In genomic region chr5:103258368-103258956, GRCh38 we compare ENCODE assay signal across 8 cellular contexts. TPM values are rescaled to one million over a fixed set of nuclear protein-coding genes. Genes with fewer than 3 reads are reported as not detected.
A peak's percentile ranks its signal among the peaks of the same experiment; 100 is the strongest.
DNase-seq lines count a peak whose midpoint lies in the region; ATAC-seq, FAIRE-seq and TF ChIP-seq lines count a peak whose summit lies in the region.

A gene with protein sequence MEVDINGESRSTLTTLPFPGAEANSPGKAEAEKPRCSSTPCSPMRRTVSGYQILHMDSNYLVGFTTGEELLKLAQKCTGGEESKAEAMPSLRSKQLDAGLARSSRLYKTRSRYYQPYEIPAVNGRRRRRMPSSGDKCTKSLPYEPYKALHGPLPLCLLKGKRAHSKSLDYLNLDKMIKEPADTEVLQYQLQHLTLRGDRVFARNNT (plus strand): TSS chr5:103258763. CDS start chr5:103275920, 17,157 bp downstream.

- peak within 1 kb of the TSS; percentile 96 for H3K9ac ChIP-seq in DND-41 (ENCODE audit: low read depth, low read length)

- ATAC-seq in DND-41 (ENCODE audit: insufficient read depth, low read depth) (peak; percentile 88), GM21825 (IDR thresholded peaks at IDR 0.05; ENCODE audit: unreplicated experiment) (peak; percentile 86)

- peak; percentile 80 for FAIRE-seq in RCC 7860 (lab: Jason Lieb, UNC)

- no peaks in the 10 kb centered on the region for H3K27me3 ChIP-seq in DND-41 (ENCODE audit: insufficient read depth, low read length, poor library complexity)
- H3K27me3 ChIP-seq in esophagus muscularis mucosa: no peaks in the 10 kb centered on the region
- no peaks in the 10 kb centered on the region for H3K27me3 ChIP-seq in muscle layer of duodenum (ENCODE audit: low read depth, low read length)

- H4K20me1 ChIP-seq in DND-41 (ENCODE audit: insufficient read depth, low read length): peaks cover 20% of the 10 kb centered on the region; the same call in 1 of the 2 replicates

- no peaks in the 10 kb centered on the region for H3K9me3 ChIP-seq in DND-41 (ENCODE audit: insufficient read depth, low read length, severe bottlenecking)
- H3K9me3 ChIP-seq in KOPT-K1 (ENCODE audit: insufficient read depth, low read length, poor library complexity, severe bottlenecking): no peaks in the 10 kb centered on the region
- H3K9me3 ChIP-seq in esophagus muscularis mucosa: no peaks in the 10 kb centered on the region
- H3K9me3 ChIP-seq in muscle layer of duodenum (ENCODE audit: control insufficient read depth in 1 of 2, low read length in 2 of 2): no peaks in the 10 kb centered on the region

- H3K27ac ChIP-seq in DND-41 (ENCODE audit: low read length): peak within 1 kb of the TSS; percentile 93
- peak within 1 kb of the TSS; percentile 71 for H3K27ac ChIP-seq in KOPT-K1 (ENCODE audit: low read depth, low read length, poor library complexity, severe bottlenecking)
- peak within 1 kb of the TSS; percentile 82 to 89 (median 86) for H3K27ac ChIP-seq in esophagus muscularis mucosa (replicated peaks in 1 of 4)
- H3K27ac ChIP-seq in muscle layer of duodenum (ENCODE audit: low read length): peak within 1 kb of the TSS; percentile 34

- H3K27ac Mint-ChIP-seq in activated T-helper 1 cell treated with anti-CD3 and anti-CD28 coated beads, Interleukin-12 subunit alpha, Interleukin-12 subunit beta, Interleukin-2, Interleukin-4 antibody, amounts not matched to agents 30 ng/mL and 10 ng/mL and 1 ng/mL, durations not matched to agents 14 hours and 24 hours and 36 hours: peak within 1 kb of the TSS; percentile 75

- peak within 1 kb of the TSS; percentile 94 for H3K4me3 Mint-ChIP-seq in activated T-helper 1 cell treated with anti-CD3 and anti-CD28 coated beads, Interleukin-12 subunit alpha, Interleukin-12 subunit beta, Interleukin-2, Interleukin-4 antibody, amounts not matched to agents 30 ng/mL and 10 ng/mL and 1 ng/mL, durations not matched to agents 14 hours and 24 hours and 36 hours

- no peak for TF ChIP-seq POLR2A in esophagus muscularis mucosa (IDR thresholded peaks at IDR 0.05; ENCODE audit: low read depth)

- TF ChIP-seq EP300 in esophagus muscularis mucosa (IDR thresholded peaks at IDR 0.05): no peak

- H2AFZ ChIP-seq in DND-41 (ENCODE audit: low read depth, low read length): peak within 1 kb of the TSS; percentile 90

- no peaks in the 10 kb centered on the region for H3K9me3 Mint-ChIP-seq in activated T-helper 1 cell treated with anti-CD3 and anti-CD28 coated beads, Interleukin-12 subunit alpha, Interleukin-12 subunit beta, Interleukin-2, Interleukin-4 antibody, amounts not matched to agents 30 ng/mL and 10 ng/mL and 1 ng/mL, durations not matched to agents 14 hours and 24 hours and 36 hours

- peak; percentile 98 for DNase-seq in DND-41
- DNase-seq in RCC 7860 (ENCODE audit: low spot score): peak; percentile 90
- DNase-seq in activated T-helper 1 cell treated with anti-CD3 and anti-CD28 coated beads, Interleukin-12 subunit alpha, Interleukin-12 subunit beta, Interleukin-2, Interleukin-4 antibody, amounts not matched to agents 30 ng/mL and 10 ng/mL and 1 ng/mL, durations not matched to agents 14 hours and 24 hours and 36 hours (ENCODE audit: low spot score): peak; percentile 92
- DNase-seq in esophagus muscularis mucosa (ENCODE audit: extremely low spot score): peak; percentile 99
- peak; percentile 84 for DNase-seq in stimulated activated CD8-positive, alpha-beta memory T cell treated with anti-CD3 and anti-CD28 coated beads, Interleukin-7, amount 100 ng/mL, for 24 hours (ENCODE audit: low read depth)

- peaks cover 39% of the 10 kb centered on the region for H3K4me1 Mint-ChIP-seq in activated T-helper 1 cell treated with anti-CD3 and anti-CD28 coated beads, Interleukin-12 subunit alpha, Interleukin-12 subunit beta, Interleukin-2, Interleukin-4 antibody, amounts not matched to agents 30 ng/mL and 10 ng/mL and 1 ng/mL, durations not matched to agents 14 hours and 24 hours and 36 hours (ENCODE audit: low read depth)

- H3K4me2 ChIP-seq in DND-41 (ENCODE audit: insufficient read depth, low read length): peak within 1 kb of the TSS; percentile 85

- intact Hi-C loops in activated T-helper 1 cell treated with anti-CD3 and anti-CD28 coated beads, Interleukin-12 subunit alpha, Interleukin-12 subunit beta, Interleukin-2, Interleukin-4 antibody, amounts not matched to agents 30 ng/mL and 10 ng/mL and 1 ng/mL, durations not matched to agents 14 hours and 24 hours and 36 hours (cut with micrococcal nuclease): loop anchor here (1.0 to 5.0 kb wide), 4 partner anchors 83 to 501 kb away; partner anchors contain the start of genes GIN1, PAM and PPIP5K2
- intact Hi-C loops in esophagus muscularis mucosa (cut with DNase I): loop anchor here (2.0 kb wide), 1 partner anchor 304 kb away; the partner anchor contains the start of gene NUDT12

- H3K4me1 ChIP-seq in DND-41 (ENCODE audit: insufficient read depth, low read length) (peaks cover 41% of the 10 kb centered on the region), esophagus muscularis mucosa (peaks cover 21 to 43% (median 37%) of the 10 kb centered on the region in 4 donors), muscle layer of duodenum (ENCODE audit: control insufficient read depth in 1 of 2, insufficient read depth in 2 of 2, low read length in 2 of 2) (peaks cover 5 to 17% of the 10 kb centered on the region in 2 donors)

- H3K79me2 ChIP-seq in DND-41 (ENCODE audit: insufficient read depth, low read length): peaks cover 48% of the 10 kb centered on the region

- H3K27me3 Mint-ChIP-seq in activated T-helper 1 cell treated with anti-CD3 and anti-CD28 coated beads, Interleukin-12 subunit alpha, Interleukin-12 subunit beta, Interleukin-2, Interleukin-4 antibody, amounts not matched to agents 30 ng/mL and 10 ng/mL and 1 ng/mL, durations not matched to agents 14 hours and 24 hours and 36 hours (ENCODE audit: insufficient read depth): peaks cover 19% of the 10 kb centered on the region

- peak; percentile 33 for TF ChIP-seq CTCF in DND-41 (IDR thresholded peaks at IDR 0.05; ENCODE audit: borderline replicate concordance, extremely low read depth, low read length, poor library complexity, severe bottlenecking)
- TF ChIP-seq CTCF in esophagus muscularis mucosa (IDR thresholded peaks at IDR 0.05): peak in 2 of 3 experiments; percentile 7 to 19

- peak within 1 kb of the TSS; percentile 84 to 88 for H3K4me3 ChIP-seq in DND-41 (ENCODE audit: low read depth in 1 of 2, low read length in 2 of 2)
- H3K4me3 ChIP-seq in esophagus muscularis mucosa: peak within 1 kb of the TSS; percentile 65 to 93 (median 80)
- peak within 1 kb of the TSS; percentile 74 to 97 for H3K4me3 ChIP-seq in muscle layer of duodenum (ENCODE audit: low read depth in 1 of 2, low read length in 2 of 2)

- no peaks in the 10 kb centered on the region; the same call in 1 of the 2 replicates for H3K36me3 ChIP-seq in DND-41 (ENCODE audit: insufficient read depth, low read length)
- no peaks in the 10 kb centered on the region for H3K36me3 ChIP-seq in KOPT-K1 (ENCODE audit: insufficient read depth, low read length)
- H3K36me3 ChIP-seq in esophagus muscularis mucosa: no peaks in the 10 kb centered on the region
- no peaks in the 10 kb centered on the region for H3K36me3 ChIP-seq in muscle layer of duodenum (ENCODE audit: control insufficient read depth in 1 of 2, insufficient read depth in 2 of 2, low read length in 2 of 2)

- 0% methylated on average over 8 of the region's 45 CpGs for WGBS in esophagus muscularis mucosa

- H3K36me3 Mint-ChIP-seq in activated T-helper 1 cell treated with anti-CD3 and anti-CD28 coated beads, Interleukin-12 subunit alpha, Interleukin-12 subunit beta, Interleukin-2, Interleukin-4 antibody, amounts not matched to agents 30 ng/mL and 10 ng/mL and 1 ng/mL, durations not matched to agents 14 hours and 24 hours and 36 hours (ENCODE audit: low read depth): no peaks in the 10 kb centered on the region

RNA-seq across cellular contexts. Expression of the gene that starts here (rescaled TPM):
- total RNA-seq in activated T-helper 1 cell treated with anti-CD3 and anti-CD28 coated beads, Interleukin-12 subunit alpha, Interleukin-12 subunit beta, Interleukin-2, Interleukin-4 antibody, amounts not matched to agents 30 ng/mL and 10 ng/mL and 1 ng/mL, durations not matched to agents 14 hours and 24 hours and 36 hours: 11.9 and 12.3 TPM in 2 replicates
- total RNA-seq in esophagus muscularis mucosa: 10 to 100 TPM in 1 of 4 donors, 1 to 10 TPM in 3; 8.4 to 10.4 (median 9.5) TPM

Comparison
In these comparisons a context has a peak if more than half of its experiments do, and no peak if none do; other contexts are left out.
1. Peak in every context shown above with its lines: DNase-seq, ATAC-seq, H3K4me3 ChIP-seq and H3K27ac ChIP-seq.
2. H3K27ac ChIP-seq: peak in every context shown above with its lines; median percentile 93 in DND-41; 86 in esophagus muscularis mucosa; 71 in KOPT-K1; 34 in muscle layer of duodenum.